15 cellular contexts compared by ENCODE assay signal in the genomic region with DNA sequence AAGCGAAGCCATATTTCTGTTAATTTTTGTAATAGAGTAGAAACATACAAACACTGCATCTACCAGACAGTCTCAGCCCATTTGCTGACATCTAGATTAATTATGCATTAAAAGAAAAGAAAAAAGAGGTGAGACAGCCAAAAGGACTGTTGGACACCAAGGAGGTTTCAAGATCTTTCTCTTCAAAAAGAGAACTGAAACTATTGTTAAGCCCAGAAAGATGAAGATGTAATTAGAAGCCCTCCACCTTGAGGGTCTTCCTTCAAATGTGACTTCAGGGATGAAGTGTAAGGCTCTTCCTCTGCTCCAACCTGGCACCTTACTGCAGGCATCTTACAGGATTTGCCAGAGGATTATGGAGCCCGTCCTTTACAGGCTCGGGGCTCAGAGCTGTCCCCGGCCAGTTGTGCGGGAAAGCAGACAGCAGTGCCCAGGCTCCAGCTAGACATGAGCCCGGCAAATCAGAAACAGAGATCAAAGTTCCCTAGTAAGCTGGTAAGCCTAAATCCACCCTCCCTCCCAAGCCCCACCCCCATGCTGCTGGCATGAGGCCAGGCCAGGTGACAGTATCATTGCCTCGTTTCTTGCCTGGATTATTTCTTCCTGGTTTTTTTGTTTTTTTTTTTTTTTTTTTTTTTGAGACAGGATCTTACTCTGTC. TPM values are rescaled to one million over a fixed set of nuclear protein-coding genes. Genes with fewer than 3 reads are reported as not detected.
DNase-seq lines count a peak whose midpoint lies in the region; ATAC-seq, FAIRE-seq and TF ChIP-seq lines count a peak whose summit lies in the region.
"Had no signal": no experiment of that assay in that cellular context is flagged by ENCODE, and none has a peak within 500 bp of the region (broad histone marks: within the 10 kb centered on the region; RNA-seq: fewer than 3 reads in every experiment).

No MANE protein-coding gene starts in this region.

- no peaks in the 10 kb centered on the region for H3K79me2 ChIP-seq in hepatocyte

- peaks cover 34% of the 10 kb centered on the region for H3K36me3 ChIP-seq in BLaER1
- no peaks in the 10 kb centered on the region for H3K36me3 ChIP-seq in hepatocyte (replicated peaks; ENCODE audit: insufficient read depth, low read depth)
- H3K36me3 ChIP-seq: uterus had no signal

- H3K4me2 ChIP-seq in BLaER1 (peak overlapping the region; percentile 86), hepatocyte (peak overlapping the region; percentile 28)

- H3K9me2 ChIP-seq in hepatocyte (replicated peaks; ENCODE audit: insufficient read depth), result no peaks in the 10 kb centered on the region

- no peaks in the 10 kb centered on the region for H4K20me1 ChIP-seq in BLaER1
- H4K20me1 ChIP-seq in hepatocyte (ENCODE audit: insufficient read depth, poor library complexity, severe bottlenecking), result no peaks in the 10 kb centered on the region

- peaks cover 11% of the 10 kb centered on the region for H3K4me1 Mint-ChIP-seq in stimulated activated naive CD8-positive, alpha-beta T cell treated with anti-CD3 and anti-CD28 coated beads, Interleukin-15, amount 100 ng/mL, for 72 hours
- H3K4me1 Mint-ChIP-seq in glutamatergic neuron (ENCODE audit: low read depth, unreplicated experiment), result peaks cover 3% of the 10 kb centered on the region

- DNase-seq in D721Med (ENCODE audit: insufficient read length, low spot score) (peak; percentile 50), NCI-H2196 treated with DMSO at 0.1 percent for 48 hours (lab: John Stamatoyannopoulos, UW; ENCODE audit: unreplicated experiment) (peak; percentile 27), hepatocyte (ENCODE audit: low spot score) (peak; percentile 82), NCI-H2227 treated with DMSO at 0.1 percent for 48 hours (lab: John Stamatoyannopoulos, UW) (no peak), glutamatergic neuron (no peak)
- no peak for DNase-seq in stimulated activated naive CD8-positive, alpha-beta T cell treated with anti-CD3 and anti-CD28 coated beads, Interleukin-15, amount 100 ng/mL, for 72 hours
- DNase-seq: DND-41, erythroblast, uterus had no signal

- no peak overlapping the region for H3K4me3 ChIP-seq in BLaER1
- H3K4me3 ChIP-seq in hepatocyte, result no peak overlapping the region
- H3K4me3 ChIP-seq: psoas muscle, uterus had no signal

- TF ChIP-seq CTCF in D721Med (IDR thresholded peaks at IDR 0.05; ENCODE audit: insufficient read depth, missing control alignments) (no peak), hepatocyte (IDR thresholded peaks at IDR 0.05; ENCODE audit: poor library complexity) (no peak), glutamatergic neuron (IDR thresholded peaks at IDR 0.05; ENCODE audit: partially characterized antibody, unreplicated experiment) (no peak)

- H3K27me3 Mint-ChIP-seq in stimulated activated naive CD8-positive, alpha-beta T cell treated with anti-CD3 and anti-CD28 coated beads, Interleukin-15, amount 100 ng/mL, for 72 hours, result no peaks in the 10 kb centered on the region
- peaks cover 3% of the 10 kb centered on the region for H3K27me3 Mint-ChIP-seq in glutamatergic neuron (ENCODE audit: unreplicated experiment)

- H3K27me3 ChIP-seq in BLaER1 (no peaks in the 10 kb centered on the region), hepatocyte (no peaks in the 10 kb centered on the region)
- H3K27me3 ChIP-seq: uterus had no signal

- H3K9me3 ChIP-seq in BLaER1 (no peaks in the 10 kb centered on the region), hepatocyte (ENCODE audit: low read depth) (no peaks in the 10 kb centered on the region)
- H3K9me3 ChIP-seq: psoas muscle, uterus had no signal

- H3K4me3 Mint-ChIP-seq in stimulated activated naive CD8-positive, alpha-beta T cell treated with anti-CD3 and anti-CD28 coated beads, Interleukin-15, amount 100 ng/mL, for 72 hours, result no peak overlapping the region
- H3K4me3 Mint-ChIP-seq in glutamatergic neuron (ENCODE audit: unreplicated experiment), result no peak overlapping the region

- H3K27ac ChIP-seq in BLaER1 (peak overlapping the region; percentile 36), hepatocyte (peak overlapping the region; percentile 23)
- H3K27ac ChIP-seq: psoas muscle, uterus had no signal

- no peak overlapping the region for H2AFZ ChIP-seq in hepatocyte

- H3K9me3 Mint-ChIP-seq in stimulated activated naive CD8-positive, alpha-beta T cell treated with anti-CD3 and anti-CD28 coated beads, Interleukin-15, amount 100 ng/mL, for 72 hours, result no peaks in the 10 kb centered on the region
- peaks cover 7% of the 10 kb centered on the region for H3K9me3 Mint-ChIP-seq in glutamatergic neuron (ENCODE audit: unreplicated experiment)

- H3K36me3 Mint-ChIP-seq in glutamatergic neuron (ENCODE audit: unreplicated experiment), result peaks cover 8% of the 10 kb centered on the region

- no peak overlapping the region for H3K9ac ChIP-seq in BLaER1

- H3K27ac Mint-ChIP-seq in stimulated activated naive CD8-positive, alpha-beta T cell treated with anti-CD3 and anti-CD28 coated beads, Interleukin-15, amount 100 ng/mL, for 72 hours, result peak overlapping the region in 1 of 2 donors; percentile 86
- H3K27ac Mint-ChIP-seq in glutamatergic neuron (ENCODE audit: unreplicated experiment), result no peak overlapping the region

- H3K4me1 ChIP-seq in BLaER1 (peaks cover 52% of the 10 kb centered on the region), hepatocyte (ENCODE audit: insufficient read depth) (no peaks in the 10 kb centered on the region)
- H3K4me1 ChIP-seq: uterus had no signal

- 39% methylated on average over 7 of the region's 7 CpGs for WGBS in hepatocyte (ENCODE audit: low lambda C conversion rate, missing lambda C conversion rate)

- ATAC-seq in stimulated activated naive CD8-positive, alpha-beta T cell treated with anti-CD3 and anti-CD28 coated beads, Interleukin-15, amount 100 ng/mL, for 72 hours, result no peak
- ATAC-seq in GM19395 (IDR thresholded peaks at IDR 0.05; ENCODE audit: unreplicated experiment), result no peak
- ATAC-seq: psoas muscle had no signal

- no peak for FAIRE-seq in D721Med (lab: Jason Lieb, UNC)
- FAIRE-seq: astrocyte, H1, islet of Langerhans had no signal

RNA-seq across cellular contexts. Expression of a gene that starts 38.9 kb away (rescaled TPM):
- 97.7 and 106 TPM in 2 replicates for total RNA-seq in hepatocyte
- 154 and 204 TPM in 2 replicates for polyA plus RNA-seq in hepatocyte
- 16.0 TPM for total RNA-seq in glutamatergic neuron (ENCODE audit: unreplicated experiment)

Comparison
In these comparisons a context has a peak if more than half of its experiments do, and no peak if none do; other contexts are left out.
1. DNase-seq: peak in D721Med (single experiment), NCI-H2196 treated with DMSO at 0.1 percent for 48 hours (single experiment) and hepatocyte (single experiment); none in NCI-H2227 treated with DMSO at 0.1 percent for 48 hours (single experiment), stimulated activated naive CD8-positive, alpha-beta T cell treated with anti-CD3 and anti-CD28 coated beads, Interleukin-15, amount 100 ng/mL, for 72 hours (0 of 2) and glutamatergic neuron (single experiment).